Comparison of ENCODE assay signal across 8 cellular contexts in the genomic region with DNA sequence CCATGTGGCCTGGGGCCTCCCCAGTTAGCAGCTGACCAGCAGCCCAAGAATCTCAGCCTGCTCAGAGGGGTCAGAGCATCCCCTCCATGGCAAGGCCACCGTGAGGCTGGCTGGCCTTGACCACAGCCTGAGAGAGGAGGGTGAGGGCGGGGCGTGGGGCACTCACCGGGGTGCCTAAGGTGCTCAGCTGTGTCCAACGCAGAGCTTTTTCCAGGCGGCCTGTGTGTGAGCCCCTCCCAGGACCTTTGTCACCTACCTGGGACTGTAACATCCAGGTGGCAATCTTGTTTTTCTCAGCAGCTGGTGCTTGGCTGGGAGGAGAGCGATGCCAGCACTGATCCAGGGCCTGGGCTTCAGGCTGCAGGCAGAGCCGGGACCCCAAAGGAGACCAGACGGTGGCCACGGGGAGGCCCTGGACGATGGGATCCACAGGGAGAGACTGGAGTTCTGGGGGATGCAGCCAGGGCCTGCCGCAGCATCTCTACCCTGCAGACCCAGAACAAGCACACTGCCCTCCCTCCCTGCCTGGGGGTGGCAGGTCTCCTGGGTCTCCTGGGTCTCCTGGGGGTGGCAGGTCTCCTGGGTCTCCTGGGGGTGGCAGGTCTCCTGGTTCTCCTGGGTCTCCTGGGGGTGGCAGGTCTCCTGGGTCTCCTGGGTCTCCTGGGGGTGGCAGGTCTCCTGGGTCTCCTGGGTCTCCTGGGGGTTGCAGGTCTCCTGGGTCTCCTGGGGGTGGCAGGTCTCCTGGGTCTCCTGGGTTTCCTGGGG. TPM values are rescaled to one million over a fixed set of nuclear protein-coding genes. Genes with fewer than 3 reads are reported as not detected.
A peak's percentile ranks its signal among the peaks of the same experiment; 100 is the strongest.
DNase-seq lines count a peak whose midpoint lies in the region; FAIRE-seq and TF ChIP-seq lines count a peak whose summit lies in the region.

No MANE protein-coding gene starts in this region.

- peaks cover 14 to 61% (median 54%) of the 10 kb centered on the region in 10 experiments; a peak in 18 of 20 replicates for H3K4me1 ChIP-seq in BLaER1 treated with 17β-estradiol and CSF1 and Interleukin-3, amounts not matched to agents 10 nM and 100 nM
- H3K4me1 ChIP-seq in SJCRH30 (peaks cover 12% of the 10 kb centered on the region; the same call in 1 of the 2 replicates), esophagus muscularis mucosa (peaks cover 14 to 25% (median 19%) of the 10 kb centered on the region in 4 donors), ovary (ENCODE audit: insufficient read depth) (peaks cover 19% of the 10 kb centered on the region)

- H3K9me3 ChIP-seq in BLaER1 treated with 17β-estradiol and CSF1 and Interleukin-3, amounts not matched to agents 10 nM and 100 nM (replicated peaks in 1 of 11): peaks cover 2 to 8% (median 4%) of the 10 kb centered on the region in 11 experiments; a peak in 19 of 22 replicates
- peaks cover 6% of the 10 kb centered on the region for H3K9me3 ChIP-seq in SJCRH30 (replicated peaks)
- peaks cover 0 to 3% (median 1%) of the 10 kb centered on the region in 4 donors for H3K9me3 ChIP-seq in esophagus muscularis mucosa
- H3K9me3 ChIP-seq in ovary: no peaks in the 10 kb centered on the region

- TF ChIP-seq EP300 in esophagus muscularis mucosa (IDR thresholded peaks at IDR 0.05) (no peak), ovary (IDR thresholded peaks at IDR 0.05) (no peak)

- intact Hi-C loops in esophagus muscularis mucosa (cut with DNase I) (no loop called here), ovary (cut with DNase I) (no loop called here)

- DNase-seq in SJCRH30 (no peak), esophagus muscularis mucosa (ENCODE audit: extremely low spot score) (no peak), ovary (peak in 3 of 5 donors; percentile 17 to 35 (median 34)), HPDE6-E6E7 (ENCODE audit: extremely low spot score) (no peak), RCC 7860 (ENCODE audit: low spot score) (no peak), H4 (ENCODE audit: low spot score) (no peak), T-helper 2 cell (no peak)

- FAIRE-seq in RCC 7860 (lab: Jason Lieb, UNC): no peak

- H3K4me2 ChIP-seq in BLaER1 treated with 17β-estradiol and CSF1 and Interleukin-3, amounts not matched to agents 10 nM and 100 nM: peak overlapping the region; percentile 66 to 93 (median 84)

- H3K27ac ChIP-seq in BLaER1 treated with 17β-estradiol and CSF1 and Interleukin-3, amounts not matched to agents 10 nM and 100 nM: peak overlapping the region in 9 of 11 experiments; percentile 52 to 76 (median 70); a peak in 15 of 22 replicates
- H3K27ac ChIP-seq in SJCRH30: peak overlapping the region; percentile 45; the same call in 1 of the 2 replicates
- H3K27ac ChIP-seq in esophagus muscularis mucosa (replicated peaks in 1 of 4): peak overlapping the region; percentile 62 to 71 (median 66)
- peak overlapping the region in 1 of 2 donors; percentile 77 for H3K27ac ChIP-seq in ovary

- WGBS in esophagus muscularis mucosa: 80% methylated on average over 10 of the region's 12 CpGs
- WGBS in ovary, 3 donors: 69 to 71% (median 69%) methylated on average over 12 of the region's 12 CpGs

- TF ChIP-seq POLR2A in esophagus muscularis mucosa (IDR thresholded peaks at IDR 0.05; ENCODE audit: low read depth): no peak
- no peak for TF ChIP-seq POLR2A in ovary (IDR thresholded peaks at IDR 0.05)

- H4K20me1 ChIP-seq in BLaER1 treated with 17β-estradiol and CSF1 and Interleukin-3, amounts not matched to agents 10 nM and 100 nM: no peaks in the 10 kb centered on the region

- TF ChIP-seq CTCF in esophagus muscularis mucosa (IDR thresholded peaks at IDR 0.05) (no peak), ovary (IDR thresholded peaks at IDR 0.05) (no peak)

- peaks cover 0 to 21% (median 0%) of the 10 kb centered on the region in 11 experiments; a peak in 6 of 22 replicates for H3K27me3 ChIP-seq in BLaER1 treated with 17β-estradiol and CSF1 and Interleukin-3, amounts not matched to agents 10 nM and 100 nM
- H3K27me3 ChIP-seq in SJCRH30 (no peaks in the 10 kb centered on the region), esophagus muscularis mucosa (no peaks in the 10 kb centered on the region), ovary (no peaks in the 10 kb centered on the region)

- H3K4me3 ChIP-seq in BLaER1 treated with 17β-estradiol and CSF1 and Interleukin-3, amounts not matched to agents 10 nM and 100 nM: peak overlapping the region in 3 of 10 experiments; percentile 18 to 58 (median 43); a peak in 4 of 20 replicates
- peak overlapping the region; percentile 41 for H3K4me3 ChIP-seq in SJCRH30
- H3K4me3 ChIP-seq in esophagus muscularis mucosa: peak overlapping the region; percentile 41 to 52 (median 46)
- no peak overlapping the region for H3K4me3 ChIP-seq in ovary

- no peaks in the 10 kb centered on the region for H3K36me3 ChIP-seq in BLaER1 treated with 17β-estradiol and CSF1 and Interleukin-3, amounts not matched to agents 10 nM and 100 nM
- H3K36me3 ChIP-seq in SJCRH30 (peaks cover 10% of the 10 kb centered on the region; the same call in 1 of the 2 replicates), esophagus muscularis mucosa (peaks cover 0 to 3% (median 0%) of the 10 kb centered on the region in 4 donors), ovary (no peaks in the 10 kb centered on the region)

- peak overlapping the region in 10 of 11 experiments; percentile 15 to 73 (median 62); a peak in 17 of 22 replicates for H3K9ac ChIP-seq in BLaER1 treated with 17β-estradiol and CSF1 and Interleukin-3, amounts not matched to agents 10 nM and 100 nM

RNA-seq across cellular contexts. Expression of gene SNED1, which starts 12.3 kb away (rescaled TPM):
- total RNA-seq in SJCRH30 (2014; rRNA removed; shearing (Covaris generic)): 22.3 and 28.4 TPM in 2 replicates
- 10 to 100 TPM in 2 of 4 donors, 1 to 10 TPM in 2; 7.3 to 14.1 (median 11.6) TPM for total RNA-seq in esophagus muscularis mucosa
- total RNA-seq in ovary: 10 to 100 TPM; 32.7 to 69.5 (median 50.3) TPM
- 10 to 100 TPM; 16.7 to 29.5 TPM for polyA plus RNA-seq in ovary
- 1.7 and 2.6 TPM in 2 replicates for total RNA-seq in H4 (2014; rRNA removed; shearing (Covaris generic))

Comparison
In these comparisons a context has a peak if more than half of its experiments do, and no peak if none do; other contexts are left out.
1. DNase-seq: peak in ovary (3 of 5); none in SJCRH30 (0 of 2), esophagus muscularis mucosa (single experiment), HPDE6-E6E7 (single experiment), RCC 7860 (single experiment), H4 (single experiment) and T-helper 2 cell (0 of 5).